Comparison of ENCODE assay signal across 5 cellular contexts in the genomic region with DNA sequence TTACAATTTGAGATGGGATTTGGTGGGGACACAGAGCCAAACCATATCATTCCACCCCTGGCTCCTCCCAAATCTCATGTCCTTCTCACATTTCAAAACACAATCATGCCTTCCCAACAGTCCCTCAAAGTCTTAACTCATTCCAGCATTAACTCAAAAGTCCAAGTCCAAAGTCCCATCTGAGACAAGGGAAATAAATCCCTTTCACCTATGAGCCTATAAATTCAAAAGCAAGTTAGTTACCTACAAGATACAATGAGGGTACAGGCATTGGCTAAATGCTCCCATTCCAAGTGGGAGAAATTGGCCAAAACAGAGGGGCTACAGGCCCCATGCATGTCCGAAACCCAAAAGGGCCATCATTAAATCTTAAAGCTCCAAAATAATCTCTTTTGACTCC.
A peak's percentile ranks its signal among the peaks of the same experiment; 100 is the strongest.
DNase-seq lines count a peak whose midpoint lies in the region; ATAC-seq, FAIRE-seq and TF ChIP-seq lines count a peak whose summit lies in the region.
"Not testable (repeated sequence)": the region's sequence is repeated elsewhere in the genome, so short reads cannot be mapped to it uniquely, and the experiment has no call there.

No MANE protein-coding gene starts in this region.

- not testable (repeated sequence) for H3K4me3 Mint-ChIP-seq in activated T-helper 1 cell treated with anti-CD3 and anti-CD28 coated beads, Interleukin-12 subunit alpha, Interleukin-12 subunit beta, Interleukin-2, Interleukin-4 antibody, amounts not matched to agents 30 ng/mL and 10 ng/mL and 1 ng/mL, durations not matched to agents 14 hours and 24 hours and 36 hours; activated naive CD8-positive, alpha-beta T cell

- H3K4me1 Mint-ChIP-seq in activated T-helper 1 cell treated with anti-CD3 and anti-CD28 coated beads, Interleukin-12 subunit alpha, Interleukin-12 subunit beta, Interleukin-2, Interleukin-4 antibody, amounts not matched to agents 30 ng/mL and 10 ng/mL and 1 ng/mL, durations not matched to agents 14 hours and 24 hours and 36 hours (ENCODE audit: low read depth), result peaks cover 23% of the 10 kb centered on the region
- H3K4me1 Mint-ChIP-seq in activated naive CD8-positive, alpha-beta T cell (ENCODE audit: low read depth), result peaks cover 18% of the 10 kb centered on the region

- not testable (repeated sequence) for H3K9me3 ChIP-seq in liver (ENCODE audit: control insufficient read depth in 4 of 4, low read length in 3 of 4); small intestine (ENCODE audit: control insufficient read depth, low read depth)

- TF ChIP-seq RAD21 in liver (IDR thresholded peaks at IDR 0.05), result not testable (repeated sequence)

- intact Hi-C loops in activated T-helper 1 cell treated with anti-CD3 and anti-CD28 coated beads, Interleukin-12 subunit alpha, Interleukin-12 subunit beta, Interleukin-2, Interleukin-4 antibody, amounts not matched to agents 30 ng/mL and 10 ng/mL and 1 ng/mL, durations not matched to agents 14 hours and 24 hours and 36 hours (cut with micrococcal nuclease); left colon (cut with DNase I, micrococcal nuclease): not testable (repeated sequence)

- not testable (repeated sequence) for H3K36me3 ChIP-seq in liver (ENCODE audit: control insufficient read depth in 4 of 4, insufficient read depth in 3 of 4, low read depth in 1 of 4, low read length in 3 of 4); small intestine (ENCODE audit: control insufficient read depth in 2 of 2, insufficient read depth in 2 of 2, low read length in 2 of 2)

- TF ChIP-seq CTCF in liver (IDR thresholded peaks at IDR 0.05; ENCODE audit: low read depth, low read length, missing input control), result not testable (repeated sequence)

- H3K27ac Mint-ChIP-seq in activated T-helper 1 cell treated with anti-CD3 and anti-CD28 coated beads, Interleukin-12 subunit alpha, Interleukin-12 subunit beta, Interleukin-2, Interleukin-4 antibody, amounts not matched to agents 30 ng/mL and 10 ng/mL and 1 ng/mL, durations not matched to agents 14 hours and 24 hours and 36 hours, result peak overlapping the region; percentile 25
- H3K27ac Mint-ChIP-seq in activated naive CD8-positive, alpha-beta T cell, result peak overlapping the region; percentile 58

- not testable (repeated sequence) for H3K27me3 Mint-ChIP-seq in activated T-helper 1 cell treated with anti-CD3 and anti-CD28 coated beads, Interleukin-12 subunit alpha, Interleukin-12 subunit beta, Interleukin-2, Interleukin-4 antibody, amounts not matched to agents 30 ng/mL and 10 ng/mL and 1 ng/mL, durations not matched to agents 14 hours and 24 hours and 36 hours (ENCODE audit: insufficient read depth); activated naive CD8-positive, alpha-beta T cell

- not testable (repeated sequence) for FAIRE-seq in small intestine (lab: Jason Lieb, UNC)

- DNase-seq in activated T-helper 1 cell treated with anti-CD3 and anti-CD28 coated beads, Interleukin-12 subunit alpha, Interleukin-12 subunit beta, Interleukin-2, Interleukin-4 antibody, amounts not matched to agents 30 ng/mL and 10 ng/mL and 1 ng/mL, durations not matched to agents 14 hours and 24 hours and 36 hours (ENCODE audit: low spot score); left colon: not testable (repeated sequence)
- peak; percentile 65 for DNase-seq in small intestine

- not testable (repeated sequence) for H3K9ac ChIP-seq in liver (ENCODE audit: low read depth in 1 of 2, low read length in 2 of 2)

- 97% methylated on average over 1 of the region's 1 CpG for WGBS in liver
- 95 to 98% (median 97%) methylated on average over 1 of the region's 1 CpG for WGBS in small intestine, 3 donors

- not testable (repeated sequence) for H3K27ac ChIP-seq in liver (ENCODE audit: low read depth in 1 of 2, low read length in 2 of 2); small intestine (ENCODE audit: low read depth in 1 of 2, low read length in 1 of 2)

- not testable (repeated sequence) for H3K4me1 ChIP-seq in liver (ENCODE audit: control insufficient read depth in 4 of 4, insufficient read depth in 4 of 4, low read length in 3 of 4); small intestine (ENCODE audit: control insufficient read depth in 2 of 2, insufficient read depth in 1 of 2, low read depth in 1 of 2, low read length in 1 of 2)

- peaks cover 28% of the 10 kb centered on the region for H3K9me3 Mint-ChIP-seq in activated T-helper 1 cell treated with anti-CD3 and anti-CD28 coated beads, Interleukin-12 subunit alpha, Interleukin-12 subunit beta, Interleukin-2, Interleukin-4 antibody, amounts not matched to agents 30 ng/mL and 10 ng/mL and 1 ng/mL, durations not matched to agents 14 hours and 24 hours and 36 hours
- not testable (repeated sequence) for H3K9me3 Mint-ChIP-seq in activated naive CD8-positive, alpha-beta T cell (ENCODE audit: low read depth)

- ATAC-seq in left colon, result peak; percentile 64

- not testable (repeated sequence) for H3K4me3 ChIP-seq in liver (ENCODE audit: low read depth in 1 of 3, low read length in 3 of 3); small intestine (ENCODE audit: low read depth in 1 of 2, low read length in 2 of 2)

- peaks cover 44% of the 10 kb centered on the region for H3K36me3 Mint-ChIP-seq in activated T-helper 1 cell treated with anti-CD3 and anti-CD28 coated beads, Interleukin-12 subunit alpha, Interleukin-12 subunit beta, Interleukin-2, Interleukin-4 antibody, amounts not matched to agents 30 ng/mL and 10 ng/mL and 1 ng/mL, durations not matched to agents 14 hours and 24 hours and 36 hours (ENCODE audit: low read depth)
- H3K36me3 Mint-ChIP-seq in activated naive CD8-positive, alpha-beta T cell, result peaks cover 31% of the 10 kb centered on the region

- H3K27me3 ChIP-seq in liver (ENCODE audit: control insufficient read depth in 4 of 4, insufficient read depth in 4 of 4, low read length in 3 of 4); small intestine (ENCODE audit: control insufficient read depth in 2 of 2, insufficient read depth in 2 of 2, low read length in 2 of 2): not testable (repeated sequence)

TF ChIP-seq in liver, 16 proteins besides CTCF, POLR2A, EP300 and RAD21:
- TF ChIP-seq HNF4A (conservative IDR thresholded peaks at IDR 0.05), result peak; percentile 46 to 56
